In genomic region chr18:25086876-25087275, GRCh38 we compare ENCODE assay signal across 35 cellular contexts.
"Had no signal": no experiment of that assay in that cellular context is flagged by ENCODE, and none has a peak within 500 bp of the region (broad histone marks: within the 10 kb centered on the region; RNA-seq: fewer than 3 reads in every experiment).

No MANE protein-coding gene starts in this region.

- H3K36me3 ChIP-seq: MG63 had no signal

- H3K27me3 ChIP-seq: MG63 had no signal

- H3K9me3 ChIP-seq: MG63 had no signal

- H3K4me3 ChIP-seq: MG63 had no signal

- DNase-seq: MG63, MM.1S, MV-4-11, NCI-H1048, NCI-H1092, NCI-H1092 treated with DMSO at 0.1 percent for 48 hours, NCI-H1105, NCI-H1105 treated with DMSO at 0.1 percent for 48 hours, NCI-H1417, NCI-H1417 treated with DMSO at 0.1 percent for 48 hours, NCI-H1436, NCI-H1436 treated with DMSO at 0.1 percent for 48 hours, NCI-H146, NCI-H1694, NCI-H1694 treated with DMSO at 0.1 percent for 48 hours, NCI-H187, NCI-H187 treated with DMSO at 0.1 percent for 48 hours, NCI-H1930, NCI-H2029, NCI-H2029 treated with DMSO at 0.1 percent for 48 hours, NCI-H2081, NCI-H2081 treated with DMSO at 0.1 percent for 48 hours, NCI-H2107, NCI-H2171, NCI-H2171 treated with DMSO at 0.1 percent for 48 hours, NCI-H2227 treated with DMSO at 0.1 percent for 48 hours, NCI-H226, NCI-H345, NCI-H446, NCI-H446 treated with DMSO at 0.1 percent for 48 hours, NCI-H510A, NCI-H510A treated with DMSO at 0.1 percent for 48 hours, NCI-H524, NCI-H524 treated with DMSO at 0.1 percent for 48 hours, NCI-H526 had no signal
